ENCODE assay signal across 10 cellular contexts in the genomic region with DNA sequence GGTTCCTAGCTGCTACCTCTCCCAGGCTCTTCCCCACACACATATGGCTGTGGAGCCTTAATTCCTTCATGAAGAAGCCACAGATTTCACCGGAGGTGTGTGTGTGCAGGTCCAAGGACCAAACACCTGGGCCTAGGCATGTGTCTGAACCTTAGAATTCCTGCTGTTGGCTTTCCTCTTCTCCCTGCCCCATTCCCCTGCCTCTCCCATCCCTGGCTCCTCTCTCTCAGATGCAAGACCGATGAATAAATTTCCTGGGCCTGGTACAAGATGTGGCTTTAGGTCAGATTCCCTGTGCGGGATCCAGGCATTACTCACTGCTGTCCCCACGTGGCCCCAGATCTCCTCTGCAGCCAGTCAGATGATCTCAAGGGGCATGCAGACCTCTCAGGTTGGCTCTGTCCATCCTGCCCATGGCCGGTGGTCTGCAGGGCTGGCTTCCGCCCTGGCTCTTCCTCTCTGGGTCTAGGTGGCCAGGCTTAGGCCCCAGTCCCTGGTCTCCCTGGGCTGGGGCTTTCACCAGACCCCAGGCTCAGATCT. TPM values are rescaled to one million over a fixed set of nuclear protein-coding genes. Genes with fewer than 3 reads are reported as not detected.
DNase-seq lines count a peak whose midpoint lies in the region; ATAC-seq and TF ChIP-seq lines count a peak whose summit lies in the region.
"Had no signal": no experiment of that assay in that cellular context is flagged by ENCODE, and none has a peak within 500 bp of the region (broad histone marks: within the 10 kb centered on the region; RNA-seq: fewer than 3 reads in every experiment).

No MANE protein-coding gene starts in this region.

- H3K9me3 Mint-ChIP-seq in chondrocyte (ENCODE audit: low read depth), result no peaks in the 10 kb centered on the region
- H3K9me3 Mint-ChIP-seq: memory B cell had no signal

- H4K8ac ChIP-seq in neuronal stem cell (ENCODE audit: low read depth, low read length), result no peak overlapping the region

- no peak overlapping the region for H3K14ac ChIP-seq in neuronal stem cell (ENCODE audit: low read length)

- no peak overlapping the region for H2BK15ac ChIP-seq in neuronal stem cell (ENCODE audit: low read length)

- no peaks in the 10 kb centered on the region for H3K27me3 ChIP-seq in neuronal stem cell (ENCODE audit: control insufficient read depth in 3 of 3, insufficient read depth in 3 of 3, low read depth in 1 of 3, low read length in 3 of 3)
- H3K27me3 ChIP-seq: SJSA1 had no signal

- no peaks in the 10 kb centered on the region for H3K9me3 ChIP-seq in neuronal stem cell (replicated peaks in 1 of 2; ENCODE audit: control insufficient read depth in 2 of 2, insufficient read depth in 1 of 2, low read depth in 1 of 2, low read length in 2 of 2)

- H3K36me3 Mint-ChIP-seq in chondrocyte (ENCODE audit: low read depth), result peaks cover 2% of the 10 kb centered on the region

- no peak overlapping the region for H2BK5ac ChIP-seq in neuronal stem cell (ENCODE audit: low read length)

- H3K4me1 ChIP-seq in neuronal stem cell (ENCODE audit: control insufficient read depth in 2 of 2, insufficient read depth in 1 of 2, low read depth in 1 of 2, low read length in 2 of 2), result no peaks in the 10 kb centered on the region

- H3K79me1 ChIP-seq in neuronal stem cell (ENCODE audit: low read depth, low read length), result no peaks in the 10 kb centered on the region

- no peak overlapping the region for H2AK5ac ChIP-seq in neuronal stem cell (ENCODE audit: low read depth, low read length)

- no peak overlapping the region for H3K23ac ChIP-seq in neuronal stem cell (ENCODE audit: low read depth, low read length, poor library complexity)

- H3K18ac ChIP-seq in neuronal stem cell (ENCODE audit: low read length), result no peak overlapping the region

- no peak overlapping the region for H2BK120ac ChIP-seq in neuronal stem cell (ENCODE audit: low read depth, low read length)

- H2BK12ac ChIP-seq in neuronal stem cell (ENCODE audit: low read length), result no peak overlapping the region

- no peak overlapping the region for H3K4me3 ChIP-seq in neuronal stem cell (ENCODE audit: low read length in 2 of 2)
- H3K4me3 ChIP-seq: SJSA1 had no signal

- peak; percentile 69 for TF ChIP-seq RAD21 in Ishikawa (IDR thresholded peaks at IDR 0.05; ENCODE audit: low read depth)

- no peak for TF ChIP-seq EP300 in Ishikawa (IDR thresholded peaks at IDR 0.05; ENCODE audit: borderline replicate concordance)

- H3K4ac ChIP-seq in neuronal stem cell (ENCODE audit: low read length), result no peak overlapping the region

- H3K27ac Mint-ChIP-seq in chondrocyte (ENCODE audit: unreplicated experiment), result no peak overlapping the region
- H3K27ac Mint-ChIP-seq: memory B cell had no signal

- no peaks in the 10 kb centered on the region for H3K27me3 Mint-ChIP-seq in chondrocyte (ENCODE audit: low read depth)
- H3K27me3 Mint-ChIP-seq: memory B cell had no signal

- no peaks in the 10 kb centered on the region for H3K36me3 ChIP-seq in neuronal stem cell (replicated peaks in 1 of 2; ENCODE audit: control insufficient read depth in 2 of 2, insufficient read depth in 2 of 2, low read length in 2 of 2)
- H3K36me3 ChIP-seq: SJSA1 had no signal

- no CpG with 5 or more reads among the region's 6 CpGs for WGBS in neuronal stem cell (ENCODE audit: extremely low coverage in 2 of 2, insufficient read length in 2 of 2, insufficient replicate concordance in 1 of 2), 2 donors

- H2AFZ ChIP-seq in neuronal stem cell (ENCODE audit: low read length), result no peak overlapping the region

- no peak overlapping the region for H4K91ac ChIP-seq in neuronal stem cell (ENCODE audit: low read depth, low read length, poor library complexity)

- no peak overlapping the region for H3K27ac ChIP-seq in neuronal stem cell (replicated peaks; ENCODE audit: low read length)

- peaks cover 11% of the 10 kb centered on the region for H3K4me1 Mint-ChIP-seq in chondrocyte (ENCODE audit: low read depth)

- DNase-seq in Daoy (ENCODE audit: low read depth), result peak; percentile 39
- no peak for DNase-seq in chondrocyte (ENCODE audit: low spot score)
- DNase-seq in myocyte (ENCODE audit: low read depth), result peak; percentile 83
- DNase-seq in globus pallidus (ENCODE audit: low spot score), result no peak
- DNase-seq in neuronal stem cell (ENCODE audit: low spot score), result no peak
- DNase-seq in NCI-H446 (lab: John Stamatoyannopoulos, UW), result no peak

- ATAC-seq in HG03159 (IDR thresholded peaks at IDR 0.05; ENCODE audit: unreplicated experiment), result no peak

- H3K9ac ChIP-seq in neuronal stem cell (ENCODE audit: low read depth, low read length, poor library complexity), result no peak overlapping the region

- no peak overlapping the region for H3K4me3 Mint-ChIP-seq in chondrocyte (ENCODE audit: unreplicated experiment)
- H3K4me3 Mint-ChIP-seq: memory B cell had no signal

- H3K4me2 ChIP-seq in neuronal stem cell (ENCODE audit: insufficient read depth, low read length, poor library complexity, severe bottlenecking), result no peak overlapping the region

- TF ChIP-seq CTCF in chondrocyte (IDR thresholded peaks at IDR 0.05), result peak; percentile 66

TF ChIP-seq in Ishikawa, 13 proteins besides CTCF, POLR2A, EP300 and RAD21:
- no peak for TF ChIP-seq ZBTB7A (IDR thresholded peaks at IDR 0.05; ENCODE audit: low read depth)
- no peak for TF ChIP-seq CEBPB (IDR thresholded peaks at IDR 0.05)
- TF ChIP-seq YY1 (IDR thresholded peaks at IDR 0.05; ENCODE audit: low read depth), result no peak
- no peak for TF ChIP-seq TEAD4 (IDR thresholded peaks at IDR 0.05)
- no peak for TF ChIP-seq TCF12 (IDR thresholded peaks at IDR 0.05; ENCODE audit: low read depth)
- no peak for TF ChIP-seq MAX (IDR thresholded peaks at IDR 0.05)
- TF ChIP-seq, protein P1, sequence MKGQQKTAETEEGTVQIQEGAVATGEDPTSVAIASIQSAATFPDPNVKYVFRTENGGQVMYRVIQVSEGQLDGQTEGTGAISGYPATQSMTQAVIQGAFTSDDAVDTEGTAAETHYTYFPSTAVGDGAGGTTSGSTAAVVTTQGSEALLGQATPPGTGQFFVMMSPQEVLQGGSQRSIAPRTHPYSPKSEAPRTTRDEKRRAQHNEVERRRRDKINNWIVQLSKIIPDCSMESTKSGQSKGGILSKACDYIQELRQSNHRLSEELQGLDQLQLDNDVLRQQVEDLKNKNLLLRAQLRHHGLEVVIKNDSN (IDR thresholded peaks at IDR 0.05), result no peak
- no peak for TF ChIP-seq CREB1 (IDR thresholded peaks at IDR 0.05; ENCODE audit: low read depth)
- no peak for TF ChIP-seq EGR1 (IDR thresholded peaks at IDR 0.05)
- no peak for TF ChIP-seq TAF1 (IDR thresholded peaks at IDR 0.05; ENCODE audit: low read depth)
- TF ChIP-seq FOXM1 (IDR thresholded peaks at IDR 0.05; ENCODE audit: borderline replicate concordance, low read depth), result no peak
- TF ChIP-seq NFIC (IDR thresholded peaks at IDR 0.05), result no peak
- no peak for TF ChIP-seq REST (IDR thresholded peaks at IDR 0.05; ENCODE audit: low read depth)

RNA-seq across cellular contexts. Expression of gene CCR9, which starts 20.4 kb away (rescaled TPM):
- not detected in 2 replicates for total RNA-seq in Daoy (2014; rRNA removed; shearing (Covaris generic))
- total RNA-seq in chondrocyte, result not detected in 3 replicates
- total RNA-seq in myocyte, result not detected in 2 replicates
- polyA plus RNA-seq in myocyte (2012), result not detected
- not detected for polyA plus RNA-seq in neuronal stem cell (2013, experiment 1 of 2)
- polyA plus RNA-seq in neuronal stem cell (2013, experiment 2 of 2), result not detected
- total RNA-seq: SJSA1 had no signal

RNA-seq across cellular contexts. Expression of gene CXCR6, which starts 36.5 kb away (rescaled TPM):
- not detected in 2 replicates for total RNA-seq in Daoy (2014; rRNA removed; shearing (Covaris generic))
- total RNA-seq in chondrocyte, result not detected in 3 replicates
- total RNA-seq in myocyte, result not detected in 2 replicates
- 0.37 TPM for polyA plus RNA-seq in myocyte (2012)
- not detected for polyA plus RNA-seq in neuronal stem cell (2013, experiment 1 of 2)
- not detected for polyA plus RNA-seq in neuronal stem cell (2013, experiment 2 of 2)
- total RNA-seq: SJSA1 had no signal

Comparison
In these comparisons a context has a peak if more than half of its experiments do, and no peak if none do; other contexts are left out.
1. DNase-seq: peak in Daoy (single experiment) and myocyte (single experiment); none in chondrocyte (single experiment), globus pallidus (single experiment), neuronal stem cell (single experiment) and NCI-H446 (0 of 2).